In genomic region chr11:73258104-73258684, GRCh38 we compare ENCODE assay signal across 18 cellular contexts. TPM values are rescaled to one million over a fixed set of nuclear protein-coding genes. Genes with fewer than 3 reads are reported as not detected.
DNase-seq lines count a peak whose midpoint lies in the region; ATAC-seq and TF ChIP-seq lines count a peak whose summit lies in the region.
"Had no signal": no experiment of that assay in that cellular context is flagged by ENCODE, and none has a peak within 500 bp of the region (broad histone marks: within the 10 kb centered on the region; RNA-seq: fewer than 3 reads in every experiment).

No MANE protein-coding gene starts in this region.

- no peaks in the 10 kb centered on the region for H3K36me3 Mint-ChIP-seq in activated T-helper 1 cell treated with anti-CD3 and anti-CD28 coated beads, Interleukin-12 subunit alpha, Interleukin-12 subunit beta, Interleukin-2, Interleukin-4 antibody, amounts not matched to agents 30 ng/mL and 10 ng/mL and 1 ng/mL, durations not matched to agents 14 hours and 24 hours and 36 hours (ENCODE audit: low read depth)
- H3K36me3 Mint-ChIP-seq: activated CD4-positive, alpha-beta memory T cell treated with anti-CD3 and anti-CD28 coated beads for 36 hours; stimulated activated memory B cell treated with anti-CD40 and anti-IgM and Interleukin-4, amounts not matched to agents 10 μg/mL and 1 μg/mL and 100 μg/mL, for 72 hours had no signal

- H3K27me3 ChIP-seq in H7 (ENCODE audit: control insufficient read depth, insufficient read depth, low read length) (no peaks in the 10 kb centered on the region), adipocyte (replicated peaks; ENCODE audit: control insufficient read depth, insufficient read depth, low read length) (no peaks in the 10 kb centered on the region), gastrocnemius medialis (no peaks in the 10 kb centered on the region), HAP-1 (ENCODE audit: low read depth) (peaks cover 8% of the 10 kb centered on the region)
- H3K27me3 ChIP-seq: BLaER1 had no signal

- H3K4me3 ChIP-seq in H7 (ENCODE audit: insufficient read depth, low read depth, low read length) (no peak overlapping the region), adipocyte (ENCODE audit: low read length) (no peak overlapping the region), gastrocnemius medialis (no peak overlapping the region), HAP-1 (no peak overlapping the region)
- H3K4me3 ChIP-seq: BLaER1 had no signal

- H3K4me1 Mint-ChIP-seq in activated T-helper 1 cell treated with anti-CD3 and anti-CD28 coated beads, Interleukin-12 subunit alpha, Interleukin-12 subunit beta, Interleukin-2, Interleukin-4 antibody, amounts not matched to agents 30 ng/mL and 10 ng/mL and 1 ng/mL, durations not matched to agents 14 hours and 24 hours and 36 hours (ENCODE audit: low read depth), result no peaks in the 10 kb centered on the region
- H3K4me1 Mint-ChIP-seq: central memory CD8-positive, alpha-beta T cell; stimulated activated memory B cell treated with anti-CD40 and anti-IgM and Interleukin-4, amounts not matched to agents 10 μg/mL and 1 μg/mL and 100 μg/mL, for 72 hours had no signal

- no peaks in the 10 kb centered on the region for H3K9me3 Mint-ChIP-seq in activated T-helper 1 cell treated with anti-CD3 and anti-CD28 coated beads, Interleukin-12 subunit alpha, Interleukin-12 subunit beta, Interleukin-2, Interleukin-4 antibody, amounts not matched to agents 30 ng/mL and 10 ng/mL and 1 ng/mL, durations not matched to agents 14 hours and 24 hours and 36 hours
- H3K9me3 Mint-ChIP-seq: activated CD4-positive, alpha-beta memory T cell treated with anti-CD3 and anti-CD28 coated beads for 36 hours; central memory CD8-positive, alpha-beta T cell; stimulated activated memory B cell treated with anti-CD40 and anti-IgM and Interleukin-4, amounts not matched to agents 10 μg/mL and 1 μg/mL and 100 μg/mL, for 72 hours had no signal

- peaks cover 20% of the 10 kb centered on the region for H3K27me3 Mint-ChIP-seq in activated T-helper 1 cell treated with anti-CD3 and anti-CD28 coated beads, Interleukin-12 subunit alpha, Interleukin-12 subunit beta, Interleukin-2, Interleukin-4 antibody, amounts not matched to agents 30 ng/mL and 10 ng/mL and 1 ng/mL, durations not matched to agents 14 hours and 24 hours and 36 hours (ENCODE audit: insufficient read depth)

- DNase-seq in H7 (peak; percentile 13), adipocyte (ENCODE audit: low read depth) (peak; percentile 25), left lobe of liver (ENCODE audit: low spot score) (peak; percentile 37), gastrocnemius medialis (no peak), NCI-H1436 (lab: John Stamatoyannopoulos, UW) (no peak), HAP-1 (ENCODE audit: low spot score in 2 of 2) (no peak), T1000 (lab: John Stamatoyannopoulos, UW) (no peak)
- no peak for DNase-seq in activated T-helper 1 cell treated with anti-CD3 and anti-CD28 coated beads, Interleukin-12 subunit alpha, Interleukin-12 subunit beta, Interleukin-2, Interleukin-4 antibody, amounts not matched to agents 30 ng/mL and 10 ng/mL and 1 ng/mL, durations not matched to agents 14 hours and 24 hours and 36 hours (ENCODE audit: low spot score)
- DNase-seq: activated CD4-positive, alpha-beta memory T cell treated with anti-CD3 and anti-CD28 coated beads for 36 hours; activated naive CD4-positive, alpha-beta T cell; KG1; NCI-H1694; NCI-H69; SHP77; stimulated activated CD4-positive, alpha-beta T cell treated with anti-CD3 and anti-CD28 coated beads, Interleukin-4, amount 100 ng/mL, for 24 hours had no signal

- H3K9me3 ChIP-seq in adipocyte (ENCODE audit: control insufficient read depth, low read length), result no peaks in the 10 kb centered on the region
- no peaks in the 10 kb centered on the region for H3K9me3 ChIP-seq in gastrocnemius medialis
- H3K9me3 ChIP-seq in HAP-1, result no peaks in the 10 kb centered on the region; the same call in 1 of the 2 replicates
- H3K9me3 ChIP-seq: BLaER1 had no signal

- in situ Hi-C loops in gastrocnemius medialis (cut with MboI; ENCODE audit: low sequenced_read_pairs in 4 of 4) (no loop called here), HAP-1 (cut with MboI; ENCODE audit: low sequenced_read_pairs) (no loop called here)

- TF ChIP-seq CTCF in gastrocnemius medialis (IDR thresholded peaks at IDR 0.05 in 4 of 5, conservative IDR thresholded peaks at IDR 0.05 in 1 of 5), result no peak

- ATAC-seq in left lobe of liver (no peak), gastrocnemius medialis (no peak)

- no peak overlapping the region for H3K27ac Mint-ChIP-seq in activated T-helper 1 cell treated with anti-CD3 and anti-CD28 coated beads, Interleukin-12 subunit alpha, Interleukin-12 subunit beta, Interleukin-2, Interleukin-4 antibody, amounts not matched to agents 30 ng/mL and 10 ng/mL and 1 ng/mL, durations not matched to agents 14 hours and 24 hours and 36 hours
- H3K27ac Mint-ChIP-seq: activated CD4-positive, alpha-beta memory T cell treated with anti-CD3 and anti-CD28 coated beads for 36 hours had no signal

- H3K36me3 ChIP-seq in H7 (replicated peaks; ENCODE audit: control insufficient read depth, insufficient read depth, low read length), result no peaks in the 10 kb centered on the region
- no peaks in the 10 kb centered on the region for H3K36me3 ChIP-seq in adipocyte (ENCODE audit: control insufficient read depth, insufficient read depth, low read length, severe bottlenecking)
- H3K36me3 ChIP-seq in gastrocnemius medialis, result no peaks in the 10 kb centered on the region
- no peaks in the 10 kb centered on the region for H3K36me3 ChIP-seq in HAP-1 (replicated peaks)
- H3K36me3 ChIP-seq: BLaER1 had no signal

- H3K27ac ChIP-seq in gastrocnemius medialis, result peak overlapping the region in 3 of 4 donors; percentile 3 to 30 (median 15)
- H3K27ac ChIP-seq: BLaER1 had no signal

- H3K9ac ChIP-seq in adipocyte (ENCODE audit: low read length), result peak overlapping the region; percentile 68
- H3K9ac ChIP-seq: BLaER1 had no signal

- intact Hi-C loops in gastrocnemius medialis (cut with DNase I; ENCODE audit: low total_unique reads), result no loop called here
- intact Hi-C loops in activated T-helper 1 cell treated with anti-CD3 and anti-CD28 coated beads, Interleukin-12 subunit alpha, Interleukin-12 subunit beta, Interleukin-2, Interleukin-4 antibody, amounts not matched to agents 30 ng/mL and 10 ng/mL and 1 ng/mL, durations not matched to agents 14 hours and 24 hours and 36 hours (cut with micrococcal nuclease), result no loop called here

- TF ChIP-seq POLR2A in gastrocnemius medialis (IDR thresholded peaks at IDR 0.05), result no peak

- H3K4me3 Mint-ChIP-seq in activated T-helper 1 cell treated with anti-CD3 and anti-CD28 coated beads, Interleukin-12 subunit alpha, Interleukin-12 subunit beta, Interleukin-2, Interleukin-4 antibody, amounts not matched to agents 30 ng/mL and 10 ng/mL and 1 ng/mL, durations not matched to agents 14 hours and 24 hours and 36 hours, result no peak overlapping the region
- H3K4me3 Mint-ChIP-seq: activated CD4-positive, alpha-beta memory T cell treated with anti-CD3 and anti-CD28 coated beads for 36 hours; central memory CD8-positive, alpha-beta T cell; stimulated activated memory B cell treated with anti-CD40 and anti-IgM and Interleukin-4, amounts not matched to agents 10 μg/mL and 1 μg/mL and 100 μg/mL, for 72 hours had no signal

- H3K4me1 ChIP-seq in adipocyte (ENCODE audit: control insufficient read depth, insufficient read depth, low read length) (peaks cover 33% of the 10 kb centered on the region), gastrocnemius medialis (peaks cover 14 to 17% of the 10 kb centered on the region in 2 donors), HAP-1 (no peaks in the 10 kb centered on the region)
- H3K4me1 ChIP-seq: BLaER1 had no signal

RNA-seq across cellular contexts. Expression of gene P2RY6, which starts 13.9 kb away (rescaled TPM):
- total RNA-seq in H7 (2014; rRNA removed; shearing (Covaris generic)), result 0.66 TPM in 1 of 2 replicates, not detected in the other
- 0.25 TPM for total RNA-seq in left lobe of liver
- 1 to 10 TPM in 2 of 4 donors, under 1 TPM in 1, not detected in 1; 0.78 to 2.8 (median 1.1) TPM for total RNA-seq in gastrocnemius medialis
- total RNA-seq in activated T-helper 1 cell treated with anti-CD3 and anti-CD28 coated beads, Interleukin-12 subunit alpha, Interleukin-12 subunit beta, Interleukin-2, Interleukin-4 antibody, amounts not matched to agents 30 ng/mL and 10 ng/mL and 1 ng/mL, durations not matched to agents 14 hours and 24 hours and 36 hours, result not detected in 2 replicates
- total RNA-seq: activated CD4-positive, alpha-beta memory T cell treated with anti-CD3 and anti-CD28 coated beads for 36 hours had no signal

RNA-seq across cellular contexts. Expression of gene P2RY2, which starts 40.1 kb away (rescaled TPM):
- 0.11 and 0.35 TPM in 2 replicates for total RNA-seq in H7 (2014; rRNA removed; shearing (Covaris generic))
- total RNA-seq in left lobe of liver (6.0 TPM), gastrocnemius medialis (10 to 100 TPM; 21.8 to 52.6 (median 44.5) TPM)
- total RNA-seq in activated T-helper 1 cell treated with anti-CD3 and anti-CD28 coated beads, Interleukin-12 subunit alpha, Interleukin-12 subunit beta, Interleukin-2, Interleukin-4 antibody, amounts not matched to agents 30 ng/mL and 10 ng/mL and 1 ng/mL, durations not matched to agents 14 hours and 24 hours and 36 hours, result not detected in 2 replicates
- total RNA-seq: activated CD4-positive, alpha-beta memory T cell treated with anti-CD3 and anti-CD28 coated beads for 36 hours had no signal

RNA-seq across cellular contexts. Expression of gene ARHGEF17, which starts 49.9 kb away (rescaled TPM):
- 3.3 and 6.6 TPM in 2 replicates for total RNA-seq in H7 (2014; rRNA removed; shearing (Covaris generic))
- total RNA-seq in left lobe of liver (6.8 TPM), gastrocnemius medialis (10 to 100 TPM in 3 of 4 donors, 1 to 10 TPM in 1; 8.9 to 16.9 (median 13.9) TPM)
- total RNA-seq in activated T-helper 1 cell treated with anti-CD3 and anti-CD28 coated beads, Interleukin-12 subunit alpha, Interleukin-12 subunit beta, Interleukin-2, Interleukin-4 antibody, amounts not matched to agents 30 ng/mL and 10 ng/mL and 1 ng/mL, durations not matched to agents 14 hours and 24 hours and 36 hours, result 0.05 TPM in 1 of 2 replicates, not detected in the other

Comparison
In these comparisons a context has a peak if more than half of its experiments do, and no peak if none do; other contexts are left out.
1. DNase-seq: peak in H7 (single experiment), adipocyte (single experiment) and left lobe of liver (single experiment); none in gastrocnemius medialis (0 of 2), NCI-H1436 (single experiment), HAP-1 (0 of 2), activated T-helper 1 cell treated with anti-CD3 and anti-CD28 coated beads, Interleukin-12 subunit alpha, Interleukin-12 subunit beta, Interleukin-2, Interleukin-4 antibody, amounts not matched to agents 30 ng/mL and 10 ng/mL and 1 ng/mL, durations not matched to agents 14 hours and 24 hours and 36 hours (single experiment) and T1000 (single experiment).